ENCODE assay signal across 1 cellular context in genomic region chr14:100476012-100476822, GRCh38.
TF ChIP-seq lines count a peak whose summit lies in the region.

No MANE protein-coding gene starts in this region.

TF ChIP-seq in SK-N-SH, 30 proteins besides CTCF, POLR2A, EP300 and RAD21 (continued from another document):
- TF ChIP-seq ZBTB33 (IDR thresholded peaks at IDR 0.05; ENCODE audit: borderline replicate concordance, low read depth): 0 out of 2 replicates have a peak, but pooled peaks have one; percentile 54
- TF ChIP-seq, protein P1, sequence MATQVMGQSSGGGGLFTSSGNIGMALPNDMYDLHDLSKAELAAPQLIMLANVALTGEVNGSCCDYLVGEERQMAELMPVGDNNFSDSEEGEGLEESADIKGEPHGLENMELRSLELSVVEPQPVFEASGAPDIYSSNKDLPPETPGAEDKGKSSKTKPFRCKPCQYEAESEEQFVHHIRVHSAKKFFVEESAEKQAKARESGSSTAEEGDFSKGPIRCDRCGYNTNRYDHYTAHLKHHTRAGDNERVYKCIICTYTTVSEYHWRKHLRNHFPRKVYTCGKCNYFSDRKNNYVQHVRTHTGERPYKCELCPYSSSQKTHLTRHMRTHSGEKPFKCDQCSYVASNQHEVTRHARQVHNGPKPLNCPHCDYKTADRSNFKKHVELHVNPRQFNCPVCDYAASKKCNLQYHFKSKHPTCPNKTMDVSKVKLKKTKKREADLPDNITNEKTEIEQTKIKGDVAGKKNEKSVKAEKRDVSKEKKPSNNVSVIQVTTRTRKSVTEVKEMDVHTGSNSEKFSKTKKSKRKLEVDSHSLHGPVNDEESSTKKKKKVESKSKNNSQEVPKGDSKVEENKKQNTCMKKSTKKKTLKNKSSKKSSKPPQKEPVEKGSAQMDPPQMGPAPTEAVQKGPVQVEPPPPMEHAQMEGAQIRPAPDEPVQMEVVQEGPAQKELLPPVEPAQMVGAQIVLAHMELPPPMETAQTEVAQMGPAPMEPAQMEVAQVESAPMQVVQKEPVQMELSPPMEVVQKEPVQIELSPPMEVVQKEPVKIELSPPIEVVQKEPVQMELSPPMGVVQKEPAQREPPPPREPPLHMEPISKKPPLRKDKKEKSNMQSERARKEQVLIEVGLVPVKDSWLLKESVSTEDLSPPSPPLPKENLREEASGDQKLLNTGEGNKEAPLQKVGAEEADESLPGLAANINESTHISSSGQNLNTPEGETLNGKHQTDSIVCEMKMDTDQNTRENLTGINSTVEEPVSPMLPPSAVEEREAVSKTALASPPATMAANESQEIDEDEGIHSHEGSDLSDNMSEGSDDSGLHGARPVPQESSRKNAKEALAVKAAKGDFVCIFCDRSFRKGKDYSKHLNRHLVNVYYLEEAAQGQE (IDR thresholded peaks at IDR 0.05; ENCODE audit: low read depth, low read length): 0 out of 2 replicates have a peak, but pooled peaks have one; percentile 39
- peak; percentile 52; the same call in 1 of the 2 replicates for TF ChIP-seq POLR2AphosphoS5 (IDR thresholded peaks at IDR 0.05; ENCODE audit: low read depth, low read length)
- TF ChIP-seq YY1 (IDR thresholded peaks at IDR 0.05; ENCODE audit: low read depth): peak; percentile 76
- TF ChIP-seq GATA2 (CRISPR knock-in tag; IDR thresholded peaks at IDR 0.05): no peak
- peak; percentile 92 for TF ChIP-seq FOSL2 (IDR thresholded peaks at IDR 0.05; ENCODE audit: borderline replicate concordance, low read depth)
- TF ChIP-seq, protein P2, sequence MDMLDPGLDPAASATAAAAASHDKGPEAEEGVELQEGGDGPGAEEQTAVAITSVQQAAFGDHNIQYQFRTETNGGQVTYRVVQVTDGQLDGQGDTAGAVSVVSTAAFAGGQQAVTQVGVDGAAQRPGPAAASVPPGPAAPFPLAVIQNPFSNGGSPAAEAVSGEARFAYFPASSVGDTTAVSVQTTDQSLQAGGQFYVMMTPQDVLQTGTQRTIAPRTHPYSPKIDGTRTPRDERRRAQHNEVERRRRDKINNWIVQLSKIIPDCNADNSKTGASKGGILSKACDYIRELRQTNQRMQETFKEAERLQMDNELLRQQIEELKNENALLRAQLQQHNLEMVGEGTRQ (IDR thresholded peaks at IDR 0.05; ENCODE audit: borderline replicate concordance, low read depth, low read length): no peak
- TF ChIP-seq FOXM1 (IDR thresholded peaks at IDR 0.05; ENCODE audit: low read depth): peak; percentile 81
- peak; percentile 68 for TF ChIP-seq TEAD4 (IDR thresholded peaks at IDR 0.05; ENCODE audit: borderline replicate concordance, insufficient read depth)
TF ChIP-seq in SK-N-SH: peak in this region for 15.
